ENCODE assay signal across 1 cellular context in genomic region chr20:31968299-31969126, GRCh38.
A peak's percentile ranks its signal among the peaks of the same experiment; 100 is the strongest.
TF ChIP-seq lines count a peak whose summit lies in the region.

No MANE protein-coding gene starts in this region.

TF ChIP-seq in HepG2, 621 proteins besides CTCF, POLR2A, EP300 and RAD21 (continued from another document and continues in another):
- peak; percentile 100 for TF ChIP-seq FOXO4 (CRISPR knock-in tag; conservative IDR thresholded peaks at IDR 0.05)
- TF ChIP-seq ZNF724P (CRISPR knock-in tag; IDR thresholded peaks at IDR 0.05; ENCODE audit: borderline replicate concordance) = peak; percentile 100
- TF ChIP-seq SRSF1 (optimal IDR thresholded peaks at IDR 0.05; ENCODE audit: low read depth, low read length) = peak; percentile 96
- TF ChIP-seq GFI1 (CRISPR knock-in tag; IDR thresholded peaks at IDR 0.05; ENCODE audit: borderline replicate concordance) = peak; percentile 99
- peak; percentile 100 for TF ChIP-seq NR1H2 (CRISPR knock-in tag; IDR thresholded peaks at IDR 0.05; ENCODE audit: borderline replicate concordance, low read depth)
- no peak for TF ChIP-seq NONO (IDR thresholded peaks at IDR 0.05)
- TF ChIP-seq NONO (CRISPR knock-in tag; conservative IDR thresholded peaks at IDR 0.05) = peak; percentile 98
- TF ChIP-seq GTF2F1 (IDR thresholded peaks at IDR 0.05; ENCODE audit: low read length) = no peak
- TF ChIP-seq ATM (IDR thresholded peaks at IDR 0.05; ENCODE audit: borderline replicate concordance) = no peak
- TF ChIP-seq ONECUT2 (CRISPR knock-in tag; IDR thresholded peaks at IDR 0.05) = peak; percentile 99
- TF ChIP-seq FOXA3 (CRISPR knock-in tag; IDR thresholded peaks at IDR 0.05) = peak; percentile 99
- peak; percentile 100 for TF ChIP-seq AHR (CRISPR knock-in tag; IDR thresholded peaks at IDR 0.05)
- TF ChIP-seq FOXK1 (CRISPR knock-in tag; IDR thresholded peaks at IDR 0.05; ENCODE audit: borderline replicate concordance, low read depth) = peak; percentile 100
- peak; percentile 100 for TF ChIP-seq ZNF318 (CRISPR knock-in tag; IDR thresholded peaks at IDR 0.05)
- TF ChIP-seq SRY (CRISPR knock-in tag; IDR thresholded peaks at IDR 0.05) = peak; percentile 100
- TF ChIP-seq ZNF598 (CRISPR knock-in tag; IDR thresholded peaks at IDR 0.05; ENCODE audit: borderline replicate concordance) = peak; percentile 100
- TF ChIP-seq HDAC1 (CRISPR knock-in tag; IDR thresholded peaks at IDR 0.05) = peak; percentile 100
- TF ChIP-seq ZNF224 (CRISPR knock-in tag; IDR thresholded peaks at IDR 0.05) = peak; percentile 100
- TF ChIP-seq KLF12 (CRISPR knock-in tag; IDR thresholded peaks at IDR 0.05; ENCODE audit: borderline replicate concordance) = peak; percentile 100
- TF ChIP-seq PAF1 (CRISPR knock-in tag; IDR thresholded peaks at IDR 0.05) = peak; percentile 100
- TF ChIP-seq ATF6 (CRISPR knock-in tag; conservative IDR thresholded peaks at IDR 0.05) = peak; percentile 100
- TF ChIP-seq TBP (CRISPR knock-in tag; IDR thresholded peaks at IDR 0.05) = no peak
- TF ChIP-seq GRHL1 (CRISPR knock-in tag; conservative IDR thresholded peaks at IDR 0.05) = peak; percentile 99
- TF ChIP-seq ARID5B (CRISPR knock-in tag; IDR thresholded peaks at IDR 0.05) = peak; percentile 100
- TF ChIP-seq CBX2 (IDR thresholded peaks at IDR 0.05; ENCODE audit: low read depth, low read length) = no peak
- TF ChIP-seq CBX2 (CRISPR knock-in tag; IDR thresholded peaks at IDR 0.05; ENCODE audit: low read depth) = peak; percentile 100
- peak; percentile 99 for TF ChIP-seq ZNF687 (CRISPR knock-in tag; IDR thresholded peaks at IDR 0.05)
- TF ChIP-seq ZNF713 (CRISPR knock-in tag; IDR thresholded peaks at IDR 0.05) = peak; percentile 100
- peak; percentile 100; the same call in 1 of the 2 replicates for TF ChIP-seq FUBP1 (CRISPR knock-in tag; IDR thresholded peaks at IDR 0.05; ENCODE audit: borderline replicate concordance)
